ENCODE assay signal across 8 cellular contexts in the genomic region with DNA sequence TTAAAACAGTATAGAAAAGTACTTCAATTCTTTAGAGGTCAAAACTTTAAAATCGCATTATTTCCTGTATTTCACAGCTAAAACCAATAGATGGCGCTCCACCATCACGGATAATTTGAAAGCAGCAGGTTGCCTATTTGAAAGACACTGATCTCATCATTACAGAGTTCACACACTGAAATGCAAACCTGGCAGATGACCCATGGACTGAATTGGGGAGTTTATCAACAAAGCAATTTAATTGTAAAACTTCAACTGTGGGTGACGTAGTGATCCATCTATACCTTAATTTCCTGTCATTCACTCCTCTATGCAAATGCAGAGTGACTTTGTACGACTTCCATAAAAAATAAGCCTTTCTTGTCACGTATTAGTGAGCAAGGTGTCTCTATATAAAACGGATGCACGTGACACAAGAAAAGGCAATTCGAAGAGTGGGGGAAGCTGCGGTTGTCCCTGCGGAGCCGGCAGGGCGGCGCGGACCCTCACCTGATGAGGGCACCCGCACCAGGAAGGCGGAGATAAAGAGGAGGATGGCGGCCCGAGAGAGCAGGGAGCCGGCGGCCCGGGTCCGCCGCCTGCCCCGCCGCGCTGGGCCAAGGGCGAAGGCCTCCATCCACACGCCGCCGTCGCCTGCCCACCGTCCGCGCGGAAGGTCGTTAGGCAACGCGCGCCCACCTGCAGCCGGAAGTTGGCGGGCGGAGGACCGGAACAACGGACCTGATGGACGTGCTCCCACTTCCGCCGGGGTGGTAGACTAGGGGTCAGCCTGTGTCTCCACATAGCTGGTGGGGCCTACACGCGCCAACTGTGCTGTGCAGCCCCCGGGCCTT.
DNase-seq lines count a peak whose midpoint lies in the region; ATAC-seq and TF ChIP-seq lines count a peak whose summit lies in the region.

A gene with protein sequence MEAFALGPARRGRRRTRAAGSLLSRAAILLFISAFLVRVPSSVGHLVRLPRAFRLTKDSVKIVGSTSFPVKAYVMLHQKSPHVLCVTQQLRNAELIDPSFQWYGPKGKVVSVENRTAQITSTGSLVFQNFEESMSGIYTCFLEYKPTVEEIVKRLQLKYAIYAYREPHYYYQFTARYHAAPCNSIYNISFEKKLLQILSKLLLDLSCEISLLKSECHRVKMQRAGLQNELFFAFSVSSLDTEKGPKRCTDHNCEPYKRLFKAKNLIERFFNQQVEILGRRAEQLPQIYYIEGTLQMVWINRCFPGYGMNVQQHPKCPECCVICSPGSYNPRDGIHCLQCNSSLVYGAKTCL (minus strand): TSS at position 668 of the 833 bp plus-strand sequence. CDS start 52 bp downstream, at position 616.

- H3K27ac ChIP-seq in muscle layer of colon (ENCODE audit: low read depth, low read length), result no peak within 1 kb of the TSS

- H3K9ac ChIP-seq in endocrine pancreas (ENCODE audit: control insufficient read depth, insufficient read depth, low read length) (peak within 1 kb of the TSS; percentile 66), muscle layer of colon (ENCODE audit: low read length) (no peak within 1 kb of the TSS)

- H3K27me3 ChIP-seq in endocrine pancreas (ENCODE audit: control insufficient read depth, insufficient read depth, low read length), result no peaks in the 10 kb centered on the region
- H3K27me3 ChIP-seq in muscle layer of colon (ENCODE audit: control insufficient read depth in 1 of 2, insufficient read depth in 2 of 2, low read length in 2 of 2), result no peaks in the 10 kb centered on the region

- H3K9me3 ChIP-seq in endocrine pancreas (ENCODE audit: control insufficient read depth, low read length), result no peaks in the 10 kb centered on the region
- H3K9me3 ChIP-seq in muscle layer of colon (ENCODE audit: low read length), result no peaks in the 10 kb centered on the region

- ATAC-seq in GM18861 (IDR thresholded peaks at IDR 0.05; ENCODE audit: unreplicated experiment) (peak; percentile 73), HG03064 (IDR thresholded peaks at IDR 0.05; ENCODE audit: low read depth, unreplicated experiment) (peak; percentile 69)
- ATAC-seq in stimulated activated naive CD8-positive, alpha-beta T cell treated with anti-CD3 and anti-CD28 coated beads, Interleukin-15, Interleukin-2, amounts not matched to agents 100 U/mL and 50 U/mL, for 24 hours, result peak; percentile 82

- H3K36me3 ChIP-seq in endocrine pancreas (ENCODE audit: control insufficient read depth, insufficient read depth, low read length), result no peaks in the 10 kb centered on the region
- no peaks in the 10 kb centered on the region for H3K36me3 ChIP-seq in muscle layer of colon (ENCODE audit: insufficient read depth, low read length)

- H3K4me3 ChIP-seq in AG09309 (ENCODE audit: control insufficient read depth, low read depth, low read length) (no peak within 1 kb of the TSS; the same call in 1 of the 2 replicates), endocrine pancreas (ENCODE audit: control insufficient read depth, insufficient read depth, low read length) (peak within 1 kb of the TSS; percentile 93), muscle layer of colon (ENCODE audit: low read depth in 1 of 2, low read length in 2 of 2) (peak within 1 kb of the TSS; percentile 28 to 63)

- peak; percentile 58 for TF ChIP-seq CTCF in AG09309 (IDR thresholded peaks at IDR 0.05; ENCODE audit: control insufficient read depth, insufficient read depth, low read depth, low read length, missing control alignments)

- DNase-seq in AG09309 (ENCODE audit: low read depth) (no peak), NCI-H345 (lab: John Stamatoyannopoulos, UW) (peak; percentile 70)
- peak; percentile 67 to 72 for DNase-seq in activated CD4-positive, alpha-beta T cell treated with anti-CD3 and anti-CD28 coated beads, Interleukin-2, amount 50 U/mL, for 48 hours
- peak; percentile 75 for DNase-seq in stimulated activated naive CD8-positive, alpha-beta T cell treated with anti-CD3 and anti-CD28 coated beads, Interleukin-15, Interleukin-2, amounts not matched to agents 100 U/mL and 50 U/mL, for 24 hours

- H3K4me1 ChIP-seq in endocrine pancreas (ENCODE audit: control insufficient read depth, insufficient read depth, low read length) (no peaks in the 10 kb centered on the region), muscle layer of colon (ENCODE audit: insufficient read depth, low read length) (no peaks in the 10 kb centered on the region)
